Comparison of ENCODE assay signal across 8 cellular contexts in the genomic region with DNA sequence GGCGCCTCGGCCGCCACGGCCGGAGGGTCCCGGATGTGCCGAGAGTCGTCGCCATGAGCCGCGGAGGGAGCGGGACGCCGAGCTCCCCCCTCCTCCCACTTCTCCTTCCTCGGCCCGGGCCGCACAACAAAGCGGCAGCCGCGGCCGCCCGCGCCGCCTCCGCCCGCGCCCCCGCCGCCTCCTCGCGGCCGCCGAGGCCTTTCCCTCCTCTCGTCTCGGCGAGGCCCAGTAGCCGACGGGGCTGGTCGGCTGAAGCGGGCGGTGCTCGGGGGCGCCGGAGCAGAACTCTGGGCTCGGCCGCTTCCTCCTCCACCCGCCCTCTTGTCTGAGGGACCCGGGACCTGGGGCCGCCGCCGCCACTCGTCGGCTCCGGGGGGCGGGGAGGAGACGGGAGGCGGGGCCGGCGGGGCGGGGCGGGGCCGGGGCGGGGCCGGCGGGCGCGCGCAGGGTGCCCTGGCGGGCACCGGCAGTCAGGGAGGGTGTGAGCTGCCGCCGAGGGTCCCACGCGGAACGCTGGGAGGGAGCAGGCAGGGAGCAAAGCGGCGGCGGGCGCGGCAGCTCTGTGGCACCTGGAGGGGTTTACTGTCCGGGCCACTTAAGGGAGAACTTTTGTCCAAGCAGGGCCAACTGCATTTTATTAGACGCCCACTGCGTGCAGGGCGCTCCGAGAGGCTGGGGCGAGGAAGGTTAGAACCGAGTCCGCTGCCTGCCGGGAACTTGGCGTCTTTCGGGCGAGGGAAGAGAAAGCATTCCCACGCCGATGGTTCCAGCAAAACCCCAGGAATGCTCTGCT. TPM values are rescaled to one million over a fixed set of nuclear protein-coding genes. Genes with fewer than 3 reads are reported as not detected.
DNase-seq lines count a peak whose midpoint lies in the region; ATAC-seq and TF ChIP-seq lines count a peak whose summit lies in the region.

A gene (minus strand): TSS at position 327 of the 793 bp plus-strand sequence. CDS start 427 bp downstream, outside the sequence.

- no peaks in the 10 kb centered on the region for H3K27me3 Mint-ChIP-seq in activated naive CD4-positive, alpha-beta T cell treated with anti-CD3 and anti-CD28 coated beads for 36 hours (ENCODE audit: low read depth)

- peak within 1 kb of the TSS; percentile 97 for H2BK5ac ChIP-seq in IMR-90 (ENCODE audit: low read depth, low read length, poor library complexity, severe bottlenecking)

- H2BK15ac ChIP-seq in IMR-90 (ENCODE audit: low read depth, low read length) = peak within 1 kb of the TSS; percentile 91; the same call in 2 of the 3 replicates

- TSS peak; percentile 84 for BruUV-seq in IMR-90 (replicated peaks; lab: Mats Ljungman, UMichigan)

- peak within 1 kb of the TSS; percentile 83 for H2AFZ ChIP-seq in IMR-90 (replicated peaks; ENCODE audit: low read length, poor library complexity)
- H2AFZ ChIP-seq in osteoblast (ENCODE audit: low read length) = peak within 1 kb of the TSS; percentile 25

- H3K36me3 Mint-ChIP-seq in activated naive CD4-positive, alpha-beta T cell treated with anti-CD3 and anti-CD28 coated beads for 36 hours (ENCODE audit: low read depth) = peaks cover 4% of the 10 kb centered on the region

- peak within 1 kb of the TSS; percentile 89 for H2AK5ac ChIP-seq in IMR-90 (ENCODE audit: low read depth, low read length)

- H2AK9ac ChIP-seq in IMR-90 (replicated peaks; ENCODE audit: low read depth, low read length, poor library complexity) = peak within 1 kb of the TSS; percentile 95

- H3K9me1 ChIP-seq in IMR-90 (ENCODE audit: insufficient read depth, low read length) = no peaks in the 10 kb centered on the region

- H3K79me2 ChIP-seq in osteoblast (ENCODE audit: insufficient read depth, low read length) = peaks cover 60% of the 10 kb centered on the region

- peak within 1 kb of the TSS; percentile 60; the same call in 1 of the 2 replicates for H2BK20ac ChIP-seq in IMR-90 (ENCODE audit: low read depth, low read length)

- no peak for TF ChIP-seq RAD21 in IMR-90 (IDR thresholded peaks at IDR 0.05; ENCODE audit: low read length)

- peak within 1 kb of the TSS; percentile 86 for H3K18ac ChIP-seq in IMR-90 (ENCODE audit: low read depth, low read length)

- H3K9me3 ChIP-seq in IMR-90 (ENCODE audit: control insufficient read depth, insufficient read depth, low read length) (no peaks in the 10 kb centered on the region), osteoblast (ENCODE audit: low read depth, low read length) (no peaks in the 10 kb centered on the region), testis (no peaks in the 10 kb centered on the region)

- dilution Hi-C loops in IMR-90 (cut with HindIII; ENCODE audit: low sequenced_read_pairs, unreplicated experiment) = no loop called here

- H3K4me1 Mint-ChIP-seq in activated naive CD4-positive, alpha-beta T cell treated with anti-CD3 and anti-CD28 coated beads for 36 hours (ENCODE audit: low read depth) = peaks cover 23% of the 10 kb centered on the region

- H4K8ac ChIP-seq in IMR-90 (ENCODE audit: low read depth in 2 of 2, low read length in 2 of 2) = peak within 1 kb of the TSS; percentile 81 to 91

- peak; percentile 79 for ATAC-seq in GM21528 (IDR thresholded peaks at IDR 0.05; ENCODE audit: low FRiP score, unreplicated experiment)
- ATAC-seq in IMR-90 (ENCODE audit: low read depth) = peak; percentile 82

- H3K27ac Mint-ChIP-seq in activated naive CD4-positive, alpha-beta T cell treated with anti-CD3 and anti-CD28 coated beads for 36 hours = peak within 1 kb of the TSS; percentile 91

- H3K4me3 ChIP-seq in IMR-90 (ENCODE audit: insufficient read depth, low read depth, low read length) (peak within 1 kb of the TSS; percentile 85), osteoblast (ENCODE audit: insufficient read depth, low read length) (peak within 1 kb of the TSS; percentile 93), testis (peak within 1 kb of the TSS; percentile 86 to 88)

- no peaks in the 10 kb centered on the region for H3K27me3 ChIP-seq in IMR-90 (ENCODE audit: control insufficient read depth, insufficient read depth, low read length)
- no peaks in the 10 kb centered on the region for H3K27me3 ChIP-seq in osteoblast (ENCODE audit: insufficient read depth, low read length)
- no peaks in the 10 kb centered on the region for H3K27me3 ChIP-seq in testis

- H3K27ac ChIP-seq in IMR-90 (ENCODE audit: insufficient read depth, low read length) = peak within 1 kb of the TSS; percentile 99
- peak within 1 kb of the TSS; percentile 81 for H3K27ac ChIP-seq in osteoblast (ENCODE audit: low read depth, low read length)
- H3K27ac ChIP-seq in testis = peak within 1 kb of the TSS; percentile 55 to 96

- WGBS in IMR-90 (ENCODE audit: extremely low coverage in 2 of 2, insufficient read length in 1 of 2), 2 experiments = 0% methylated on average over 35 of the region's 94 CpGs; no CpG with 5 or more reads in 1 of the 2 experiments
- WGBS in testis, 2 donors = 0 to 1% methylated on average over 2 to 81 of the region's 94 CpGs

- in situ Hi-C loops in IMR-90 (cut with MboI; ENCODE audit: low sequenced_read_pairs) = loop anchor here (5.0 kb wide), 1 partner anchor 70 kb away; no protein-coding TSS in a partner anchor
- in situ Hi-C loops in SK-MEL-5 (cut with HindIII; ENCODE audit: low pct_unique_long_range_greater_than_20kb, low sequenced_read_pairs) = no loop called here

- DNase-seq in ELF-1 (ENCODE audit: low read depth, low spot score) = peak; percentile 70
- peak; percentile 61 for DNase-seq in IMR-90
- DNase-seq in SK-MEL-5 (ENCODE audit: low read depth, low spot score) = peak; percentile 77
- DNase-seq in activated naive CD4-positive, alpha-beta T cell treated with anti-CD3 and anti-CD28 coated beads for 36 hours = peak; percentile 73
- no peak for DNase-seq in glomerular endothelial cell (ENCODE audit: extremely low read depth, low read depth, low spot score)
- DNase-seq in osteoblast (ENCODE audit: insufficient read length, low spot score, missing footprints) = peak; percentile 97
- DNase-seq in testis = peak; percentile 85

- CTCF ChIA-PET in IMR-90 (lab: Yijun Ruan, JAX) = no interaction called here
- CTCF ChIA-PET in activated naive CD4-positive, alpha-beta T cell treated with anti-CD3 and anti-CD28 coated beads for 36 hours (lab: Charles Lee) = no interaction called here

- H3K9me3 Mint-ChIP-seq in activated naive CD4-positive, alpha-beta T cell treated with anti-CD3 and anti-CD28 coated beads for 36 hours = no peaks in the 10 kb centered on the region

- H3K36me3 ChIP-seq in IMR-90 (ENCODE audit: control insufficient read depth, insufficient read depth, low read length) (peaks cover 3% of the 10 kb centered on the region), osteoblast (ENCODE audit: insufficient read depth, low read length) (peaks cover 10% of the 10 kb centered on the region), testis (ENCODE audit: low read depth, missing control alignments) (no peaks in the 10 kb centered on the region)

- H3K4me2 ChIP-seq in IMR-90 (ENCODE audit: low read depth, low read length) = peak within 1 kb of the TSS; percentile 94
- H3K4me2 ChIP-seq in osteoblast (ENCODE audit: insufficient read depth, low read length) = peak within 1 kb of the TSS; percentile 91

- peak; percentile 96 for TF ChIP-seq POLR2A in IMR-90 (IDR thresholded peaks at IDR 0.05; ENCODE audit: low read depth, low read length)
- peak; percentile 23 for TF ChIP-seq POLR2A in testis (IDR thresholded peaks at IDR 0.05)

- H3K4ac ChIP-seq in IMR-90 (ENCODE audit: low read depth, low read length) = peak within 1 kb of the TSS; percentile 94

- POLR2A ChIA-PET in IMR-90 (lab: Charles Lee; ENCODE audit: unreplicated experiment) = interaction anchor here (0.6 to 0.9 kb wide), 2 partner anchors 47 to 275 kb away, joined by 3 to 8 read pairs; no protein-coding TSS in a partner anchor

- H4K20me1 ChIP-seq in IMR-90 (ENCODE audit: insufficient read depth, low read length) (peaks cover 33% of the 10 kb centered on the region), osteoblast (ENCODE audit: insufficient read depth, low read length) (peaks cover 18% of the 10 kb centered on the region)

- peak within 1 kb of the TSS; percentile 99 for H3K14ac ChIP-seq in IMR-90 (replicated peaks; ENCODE audit: low read depth, low read length)

- peak within 1 kb of the TSS; percentile 96 for H4K5ac ChIP-seq in IMR-90 (ENCODE audit: low read depth, low read length)

- peak within 1 kb of the TSS; percentile 97 for H3K4me3 Mint-ChIP-seq in activated naive CD4-positive, alpha-beta T cell treated with anti-CD3 and anti-CD28 coated beads for 36 hours

- intact Hi-C loops in IMR-90 (cut with micrococcal nuclease) = loop anchor here (2.0 to 5.0 kb wide), 3 partner anchors 21 to 77 kb away; no protein-coding TSS in a partner anchor
- intact Hi-C loops in activated naive CD4-positive, alpha-beta T cell treated with anti-CD3 and anti-CD28 coated beads for 36 hours (cut with micrococcal nuclease) = loop anchor here (2.0 to 5.0 kb wide), 2 partner anchors 75 to 155 kb away; a partner anchor contains a TSS
- intact Hi-C loops in testis (cut with DNase I; ENCODE audit: low total_unique reads) = no loop called here

- H2BK120ac ChIP-seq in IMR-90 (ENCODE audit: low read depth, low read length) = peak within 1 kb of the TSS; percentile 83

- peaks cover 11% of the 10 kb centered on the region for H3K4me1 ChIP-seq in IMR-90 (ENCODE audit: control insufficient read depth, insufficient read depth, low read length)
- peaks cover 36% of the 10 kb centered on the region for H3K4me1 ChIP-seq in osteoblast (ENCODE audit: insufficient read depth, low read length)
- no peaks in the 10 kb centered on the region for H3K4me1 ChIP-seq in testis

- peaks cover 7 to 19% of the 10 kb centered on the region in 2 experiments; a peak in 3 of 4 replicates for H3K79me1 ChIP-seq in IMR-90 (ENCODE audit: low read depth in 1 of 2, low read length in 2 of 2)

- H3K56ac ChIP-seq in IMR-90 (ENCODE audit: extremely low read depth, insufficient read depth, low read length) = peak within 1 kb of the TSS; percentile 86

- H4K91ac ChIP-seq in IMR-90 (ENCODE audit: insufficient read depth, low read depth, low read length) = peak within 1 kb of the TSS; percentile 86

- H3K9ac ChIP-seq in IMR-90 (ENCODE audit: low read depth, low read length) = peak within 1 kb of the TSS; percentile 100

- H3K23ac ChIP-seq in IMR-90 (ENCODE audit: low read depth, low read length) = peak within 1 kb of the TSS; percentile 91

- TF ChIP-seq CTCF in IMR-90 (conservative IDR thresholded peaks at IDR 0.05; ENCODE audit: low read depth, low read length) (no peak), osteoblast (IDR thresholded peaks at IDR 0.05; ENCODE audit: extremely low read depth, low read depth, low read length) (no peak), testis (IDR thresholded peaks at IDR 0.05) (peak in 1 of 3 experiments; percentile 4)

RNA-seq across cellular contexts. Expression of the gene that starts here (rescaled TPM):
- 736 and 774 TPM in 2 replicates for total RNA-seq in IMR-90 (2012; rRNA removed)
- polyA plus RNA-seq in IMR-90 (2012; rRNA removed) = 119 and 131 TPM in 2 replicates
- 23.6 and 30.3 TPM in 2 replicates for polyA plus RNA-seq in IMR-90 (2012; cell fraction: cytosol; rRNA removed)
- 34.4 and 346 TPM in 2 replicates for polyA plus RNA-seq in IMR-90 (2012; cell fraction: nucleus; rRNA removed; ENCODE audit: low replicate concordance)
- 29.1 and 29.2 TPM in 2 replicates for total RNA-seq in SK-MEL-5 (2014; rRNA removed; shearing (Covaris generic))
- polyA plus RNA-seq in SK-MEL-5 (2015; cell fraction: cytosol; rRNA removed) = 15.9 and 17.7 TPM in 2 replicates
- polyA plus RNA-seq in SK-MEL-5 (2015; cell fraction: nucleus; rRNA removed) = 22.5 and 33.4 TPM in 2 replicates
- total RNA-seq in activated naive CD4-positive, alpha-beta T cell treated with anti-CD3 and anti-CD28 coated beads for 36 hours = 10 to 100 TPM in 1 of 2 experiments, 1 to 10 TPM in 1; 9.6 to 10.7 TPM
- 149 and 266 TPM in 2 replicates for total RNA-seq in glomerular endothelial cell
- total RNA-seq in osteoblast = 90.5 and 115 TPM in 2 replicates
- total RNA-seq in testis = 10 to 100 TPM; 28.9 to 32.2 TPM
- 50.0 TPM for polyA plus RNA-seq in testis (ENCODE audit: insufficient read depth, low read depth, low replicate concordance)
